In genomic region chr10:113712755-113713154, GRCh38 we compare ENCODE assay signal across 22 cellular contexts. TPM values are rescaled to one million over a fixed set of nuclear protein-coding genes. Genes with fewer than 3 reads are reported as not detected.
"Had no signal": no experiment of that assay in that cellular context is flagged by ENCODE, and none has a peak within 500 bp of the region (broad histone marks: within the 10 kb centered on the region; RNA-seq: fewer than 3 reads in every experiment).

No MANE protein-coding gene starts in this region.

- H3K4me3 Mint-ChIP-seq: activated CD8-positive, alpha-beta T cell treated with anti-CD3 and anti-CD28 coated beads for 36 hours; activated naive CD8-positive, alpha-beta T cell treated with anti-CD3 and anti-CD28 coated beads, Interleukin-2, amount 10 ng/mL, durations not matched to agents 7 days and 5 days; activated T-cell treated with anti-CD3 and anti-CD28 coated beads, Interleukin-2, amount 50 U/mL, for 72 hours; natural killer cell had no signal

- H3K9me3 Mint-ChIP-seq: activated CD8-positive, alpha-beta T cell treated with anti-CD3 and anti-CD28 coated beads for 36 hours; natural killer cell had no signal

- H3K27ac ChIP-seq: dorsolateral prefrontal cortex, esophagus squamous epithelium, heart left ventricle, sigmoid colon, testis, VCaP had no signal

- ATAC-seq: activated CD8-positive, alpha-beta T cell treated with anti-CD3 and anti-CD28 coated beads for 36 hours; activated T-cell treated with anti-CD3 and anti-CD28 coated beads, Interleukin-2, amount 50 U/mL, for 72 hours; heart left ventricle; natural killer cell; stimulated activated naive CD8-positive, alpha-beta T cell treated with anti-CD3 and anti-CD28 coated beads, Interleukin-15, Interleukin-2, amounts not matched to agents 100 U/mL and 50 U/mL, for 24 hours had no signal

- H3K4me3 ChIP-seq: dorsolateral prefrontal cortex, esophagus squamous epithelium, heart left ventricle, sigmoid colon, testis had no signal

- H3K36me3 Mint-ChIP-seq: natural killer cell had no signal

- H3K4me1 ChIP-seq: testis had no signal

- H3K27ac Mint-ChIP-seq: activated CD8-positive, alpha-beta T cell treated with anti-CD3 and anti-CD28 coated beads for 36 hours; activated naive CD8-positive, alpha-beta T cell treated with anti-CD3 and anti-CD28 coated beads, Interleukin-2, amount 10 ng/mL, durations not matched to agents 7 days and 5 days; activated T-cell treated with anti-CD3 and anti-CD28 coated beads, Interleukin-2, amount 50 U/mL, for 72 hours; natural killer cell had no signal

- H3K27me3 Mint-ChIP-seq: activated CD8-positive, alpha-beta T cell treated with anti-CD3 and anti-CD28 coated beads for 36 hours; activated naive CD8-positive, alpha-beta T cell treated with anti-CD3 and anti-CD28 coated beads, Interleukin-2, amount 10 ng/mL, durations not matched to agents 7 days and 5 days had no signal

- H3K9me3 ChIP-seq: esophagus squamous epithelium, heart left ventricle, sigmoid colon, testis had no signal

- H3K27me3 ChIP-seq: dorsolateral prefrontal cortex, esophagus squamous epithelium, heart left ventricle, sigmoid colon, testis had no signal

- DNase-seq: activated CD4-positive, alpha-beta T cell treated with anti-CD3 and anti-CD28 coated beads for 4 hours; activated CD8-positive, alpha-beta memory T cell treated with anti-CD3 and anti-CD28 coated beads, Interleukin-2, amount 50 U/mL, for 4 hours; activated CD8-positive, alpha-beta T cell treated with anti-CD3 and anti-CD28 coated beads for 36 hours; activated naive CD8-positive, alpha-beta T cell treated with anti-CD3 and anti-CD28 coated beads, Interleukin-2, amount 10 ng/mL, durations not matched to agents 7 days and 5 days; activated T-cell treated with anti-CD3 and anti-CD28 coated beads, Interleukin-2, amount 50 U/mL, for 72 hours; aorta; dorsolateral prefrontal cortex; esophagus squamous epithelium; foreskin fibroblast; heart left ventricle; natural killer cell; occipital lobe; sigmoid colon; stimulated activated CD4-positive, alpha-beta T cell treated with anti-CD3 and anti-CD28 coated beads, Interleukin-12 subunit alpha, Interleukin-12 subunit beta, amount 100 ng/mL, for 4 hours; stimulated activated naive CD8-positive, alpha-beta T cell treated with anti-CD3 and anti-CD28 coated beads, Interleukin-15, Interleukin-2, amounts not matched to agents 100 U/mL and 50 U/mL, for 24 hours; T1000; testis had no signal

RNA-seq across cellular contexts. Expression of gene PLEKHS1, which starts 38.7 kb away (rescaled TPM):
- total RNA-seq: activated CD8-positive, alpha-beta T cell treated with anti-CD3 and anti-CD28 coated beads for 36 hours; activated naive CD8-positive, alpha-beta T cell treated with anti-CD3 and anti-CD28 coated beads, Interleukin-2, amount 10 ng/mL, durations not matched to agents 7 days and 5 days; activated T-cell treated with anti-CD3 and anti-CD28 coated beads, Interleukin-2, amount 50 U/mL, for 72 hours; bronchial epithelial cell; heart left ventricle; lung microvascular endothelial cell; occipital lobe; pulmonary artery endothelial cell; sigmoid colon had no signal

RNA-seq across cellular contexts. Expression of gene NRAP, which starts 48.9 kb away (rescaled TPM):
- total RNA-seq: activated CD8-positive, alpha-beta T cell treated with anti-CD3 and anti-CD28 coated beads for 36 hours; activated naive CD8-positive, alpha-beta T cell treated with anti-CD3 and anti-CD28 coated beads, Interleukin-2, amount 10 ng/mL, durations not matched to agents 7 days and 5 days; activated T-cell treated with anti-CD3 and anti-CD28 coated beads, Interleukin-2, amount 50 U/mL, for 72 hours; aorta; bronchial epithelial cell; lung microvascular endothelial cell; mucosa of gallbladder; natural killer cell; pulmonary artery endothelial cell; sigmoid colon had no signal
